In the genomic region with DNA sequence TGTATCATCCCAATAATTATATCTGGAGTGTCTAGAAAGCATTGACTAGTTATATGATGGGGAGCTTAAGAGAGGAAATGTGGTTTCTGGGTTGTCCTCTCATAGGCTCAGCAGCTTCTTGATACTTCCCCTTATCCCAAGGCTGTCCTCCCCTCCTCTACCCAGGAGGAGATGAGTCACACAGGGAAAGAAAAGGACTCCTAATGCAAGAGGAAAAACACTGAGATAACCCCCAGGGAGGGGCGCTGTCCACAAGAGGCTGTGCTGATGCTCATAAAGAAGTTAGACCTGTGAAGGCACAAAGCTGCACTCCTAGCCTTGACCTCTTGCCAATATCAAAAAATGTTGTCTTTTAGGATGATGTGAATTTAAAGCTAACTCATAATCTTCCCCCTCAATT, we compare ENCODE assay signal across 8 cellular contexts. TPM values are rescaled to one million over a fixed set of nuclear protein-coding genes. Genes with fewer than 3 reads are reported as not detected.
DNase-seq lines count a peak whose midpoint lies in the region; ATAC-seq and TF ChIP-seq lines count a peak whose summit lies in the region.

No MANE protein-coding gene starts in this region.

- intact Hi-C loops in left ventricle myocardium superior (cut with micrococcal nuclease) = no loop called here

- no peak overlapping the region for H3K27ac ChIP-seq in HEK293 (ENCODE audit: extremely low read depth, low read depth, low read length)
- H3K27ac ChIP-seq in CD8-positive, alpha-beta memory T cell (ENCODE audit: low read depth, low read length) = no peak overlapping the region
- H3K27ac ChIP-seq in neuronal stem cell (replicated peaks; ENCODE audit: low read length) = no peak overlapping the region

- H3K4me3 ChIP-seq in AG04449 (ENCODE audit: low read depth, low read length) (no peak overlapping the region), HEK293 (ENCODE audit: low read depth, low read length) (no peak overlapping the region), neuronal stem cell (ENCODE audit: low read length in 2 of 2) (no peak overlapping the region)
- no peak overlapping the region for H3K4me3 ChIP-seq in CD8-positive, alpha-beta memory T cell (ENCODE audit: low read length)

- no CpG with 5 or more reads among the region's 1 CpG for WGBS in neuronal stem cell (ENCODE audit: extremely low coverage in 2 of 2, insufficient read length in 2 of 2, insufficient replicate concordance in 1 of 2), 2 donors

- H3K9me3 Mint-ChIP-seq in CD8-positive, alpha-beta memory T cell = no peaks in the 10 kb centered on the region

- no peak overlapping the region for H2AFZ ChIP-seq in neuronal stem cell (ENCODE audit: low read length)

- no peak overlapping the region for H3K4ac ChIP-seq in neuronal stem cell (ENCODE audit: low read length)

- no peak overlapping the region for H3K4me3 Mint-ChIP-seq in CD8-positive, alpha-beta memory T cell

- H3K14ac ChIP-seq in neuronal stem cell (ENCODE audit: low read length) = no peak overlapping the region

- H2BK120ac ChIP-seq in neuronal stem cell (ENCODE audit: low read depth, low read length) = no peak overlapping the region

- no peak overlapping the region for H2AK5ac ChIP-seq in neuronal stem cell (ENCODE audit: low read depth, low read length)

- no peak overlapping the region for H4K8ac ChIP-seq in neuronal stem cell (ENCODE audit: low read depth, low read length)

- H2BK5ac ChIP-seq in neuronal stem cell (ENCODE audit: low read length) = no peak overlapping the region

- H3K4me2 ChIP-seq in neuronal stem cell (ENCODE audit: insufficient read depth, low read length, poor library complexity, severe bottlenecking) = no peak overlapping the region

- H3K9me3 ChIP-seq in HEK293 (ENCODE audit: control insufficient read depth, insufficient read depth, low read depth, low read length) (no peaks in the 10 kb centered on the region), neuronal stem cell (replicated peaks in 1 of 2; ENCODE audit: control insufficient read depth in 2 of 2, insufficient read depth in 1 of 2, low read depth in 1 of 2, low read length in 2 of 2) (no peaks in the 10 kb centered on the region)
- no peaks in the 10 kb centered on the region for H3K9me3 ChIP-seq in CD8-positive, alpha-beta memory T cell (ENCODE audit: low read length)

- H3K18ac ChIP-seq in neuronal stem cell (ENCODE audit: low read length) = no peak overlapping the region

- no peaks in the 10 kb centered on the region for H3K4me1 ChIP-seq in HEK293 (ENCODE audit: control insufficient read depth, insufficient read depth, low read length)
- H3K4me1 ChIP-seq in CD8-positive, alpha-beta memory T cell (ENCODE audit: insufficient read depth, low read length) = no peaks in the 10 kb centered on the region
- H3K4me1 ChIP-seq in neuronal stem cell (ENCODE audit: control insufficient read depth in 2 of 2, insufficient read depth in 1 of 2, low read depth in 1 of 2, low read length in 2 of 2) = no peaks in the 10 kb centered on the region

- TF ChIP-seq CTCF in AG04449 (IDR thresholded peaks at IDR 0.05; ENCODE audit: insufficient read depth, low read length, missing control alignments) (peak; percentile 27), HEK293 (tag by site-specific recombination; IDR thresholded peaks at IDR 0.05) (no peak)

- no peaks in the 10 kb centered on the region for H3K27me3 ChIP-seq in CD8-positive, alpha-beta memory T cell (ENCODE audit: insufficient read depth, low read length, poor library complexity, severe bottlenecking)
- H3K27me3 ChIP-seq in neuronal stem cell (ENCODE audit: control insufficient read depth in 3 of 3, insufficient read depth in 3 of 3, low read depth in 1 of 3, low read length in 3 of 3) = no peaks in the 10 kb centered on the region

- H3K27ac Mint-ChIP-seq in CD8-positive, alpha-beta memory T cell = peak overlapping the region in 1 of 8 donors; percentile 15

- H2BK15ac ChIP-seq in neuronal stem cell (ENCODE audit: low read length) = no peak overlapping the region

- no peak overlapping the region for H2BK12ac ChIP-seq in neuronal stem cell (ENCODE audit: low read length)

- ATAC-seq in SK-N-SH treated with all-trans-retinoic acid at 6 μM for 48 hours = peak; percentile 92
- ATAC-seq in left ventricle myocardium superior = peak; percentile 51
- no peak for ATAC-seq in HG03354 (IDR thresholded peaks at IDR 0.05; ENCODE audit: poor library complexity, severe bottlenecking, unreplicated experiment)

- H3K23ac ChIP-seq in neuronal stem cell (ENCODE audit: low read depth, low read length, poor library complexity) = no peak overlapping the region

- H3K9ac ChIP-seq in neuronal stem cell (ENCODE audit: low read depth, low read length, poor library complexity) = no peak overlapping the region

- no peaks in the 10 kb centered on the region for H3K79me1 ChIP-seq in neuronal stem cell (ENCODE audit: low read depth, low read length)

- POLR2A ChIA-PET in AG04449 (lab: Yijun Ruan, JAX) = interaction anchor here (1.1 kb wide), 1 partner anchor 29 kb away, joined by 3 read pairs; no protein-coding TSS in a partner anchor
- POLR2A ChIA-PET in HEK293 (lab: Yijun Ruan, JAX) = no interaction called here
- POLR2A ChIA-PET in CD8-positive, alpha-beta memory T cell (lab: Charles Lee) = interaction anchor here (1.5 kb wide), 1 partner anchor 29 kb away, joined by 3 read pairs; the partner anchor contains the start of gene GYG1

- DNase-seq in AG04449 (ENCODE audit: low read depth, low spot score) (peak; percentile 54), left ventricle myocardium superior (no peak), neuronal stem cell (ENCODE audit: low spot score) (no peak)
- no peak for DNase-seq in CD8-positive, alpha-beta memory T cell
- no peak for DNase-seq in stimulated activated CD4-positive, alpha-beta T cell treated with anti-CD3 and anti-CD28 coated beads, Interleukin-4, amount 100 ng/mL, for 1 hour

- H4K91ac ChIP-seq in neuronal stem cell (ENCODE audit: low read depth, low read length, poor library complexity) = no peak overlapping the region

- H3K36me3 Mint-ChIP-seq in CD8-positive, alpha-beta memory T cell = no peaks in the 10 kb centered on the region

- peaks cover 3 to 7% of the 10 kb centered on the region in 2 donors for H3K27me3 Mint-ChIP-seq in CD8-positive, alpha-beta memory T cell

- H3K4me1 Mint-ChIP-seq in CD8-positive, alpha-beta memory T cell = peaks cover 0 to 2% (median 1%) of the 10 kb centered on the region in 3 donors

- H3K36me3 ChIP-seq in HEK293 (ENCODE audit: control insufficient read depth in 2 of 2, insufficient read depth in 1 of 2, low read length in 2 of 2) = no peaks in the 10 kb centered on the region
- no peaks in the 10 kb centered on the region for H3K36me3 ChIP-seq in CD8-positive, alpha-beta memory T cell (ENCODE audit: insufficient read depth, low read length)
- no peaks in the 10 kb centered on the region for H3K36me3 ChIP-seq in neuronal stem cell (replicated peaks in 1 of 2; ENCODE audit: control insufficient read depth in 2 of 2, insufficient read depth in 2 of 2, low read length in 2 of 2)

- CTCF ChIA-PET in AG04449 (lab: Yijun Ruan, JAX) (interaction anchor here (0.6 to 2.3 kb wide), 8 partner anchors 8 to 138 kb away, joined by 3 to 9 read pairs (median 3); no protein-coding TSS in a partner anchor), HEK293 (lab: Yijun Ruan, JAX) (interaction anchor here (0.6 to 2.0 kb wide), 11 partner anchors 12 to 932 kb away, joined by 3 to 6 read pairs (median 4); no protein-coding TSS in a partner anchor)
- CTCF ChIA-PET in CD8-positive, alpha-beta memory T cell (lab: Charles Lee) = interaction anchor here (1.0 to 4.7 kb wide), 2 partner anchors 9 to 12 kb away, joined by 3 to 11 read pairs; no protein-coding TSS in a partner anchor

TF ChIP-seq in HEK293, 187 proteins besides CTCF, POLR2A, EP300 and RAD21 (continues in another document):
- TF ChIP-seq ZNF654 (tag by site-specific recombination; IDR thresholded peaks at IDR 0.05; ENCODE audit: low read depth) = peak; percentile 44

TF ChIP-seq in SK-N-SH treated with all-trans-retinoic acid at 6 μM for 48 hours, 23 proteins besides CTCF, POLR2A, EP300 and RAD21:
- TF ChIP-seq TOX (CRISPR knock-in tag; IDR thresholded peaks at IDR 0.05; ENCODE audit: borderline replicate concordance) = no peak
- no peak for TF ChIP-seq ISL1 (CRISPR knock-in tag; IDR thresholded peaks at IDR 0.05)

RNA-seq across cellular contexts. Expression of gene GYG1, which starts 28.8 kb away (rescaled TPM):
- 179 TPM for total RNA-seq in left ventricle myocardium superior
- total RNA-seq in CD8-positive, alpha-beta memory T cell = 10 to 100 TPM; 31.9 to 35.0 TPM
- 78.3 TPM for polyA plus RNA-seq in CD8-positive, alpha-beta memory T cell
- polyA plus RNA-seq in neuronal stem cell (2013, experiment 1 of 2) = 20.6 TPM
- 19.6 TPM for polyA plus RNA-seq in neuronal stem cell (2013, experiment 2 of 2)
